In the genomic region with DNA sequence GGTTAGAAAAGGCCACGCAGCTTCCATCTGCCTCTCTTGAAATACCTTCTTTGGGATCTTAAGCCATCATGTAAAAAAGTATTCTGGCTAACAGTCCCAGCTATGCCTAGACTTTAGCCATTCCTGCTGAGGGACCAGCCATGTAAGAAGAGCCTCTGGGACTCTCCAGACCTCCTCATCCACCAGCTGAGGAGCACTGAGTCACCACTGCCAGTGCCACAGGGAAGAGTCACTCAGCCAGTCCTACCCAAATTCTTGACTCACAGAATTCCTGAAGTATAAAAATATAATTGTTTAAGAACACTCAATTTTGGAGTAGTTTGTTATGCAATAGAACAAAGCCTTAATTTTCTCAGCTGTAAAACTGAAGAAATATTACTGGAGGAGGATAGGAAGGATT, we compare ENCODE assay signal across 2 cellular contexts.
A peak's percentile ranks its signal among the peaks of the same experiment; 100 is the strongest.
TF ChIP-seq lines count a peak whose summit lies in the region.

No MANE protein-coding gene starts in this region.

TF ChIP-seq in SK-N-SH, 30 proteins besides CTCF, POLR2A, EP300 and RAD21 (continued from another document):
- TF ChIP-seq TAF1 (IDR thresholded peaks at IDR 0.05; ENCODE audit: borderline replicate concordance, low read depth, low read length) (no peak), NFIC (IDR thresholded peaks at IDR 0.05; ENCODE audit: borderline replicate concordance) (peak; percentile 37; the same call in 1 of the 2 replicates), TCF12 (IDR thresholded peaks at IDR 0.05) (peak; percentile 61), FOSL2 (IDR thresholded peaks at IDR 0.05; ENCODE audit: borderline replicate concordance, low read depth) (peak; percentile 82), JUND (IDR thresholded peaks at IDR 0.05) (peak; percentile 61)
- TF ChIP-seq, protein P1, sequence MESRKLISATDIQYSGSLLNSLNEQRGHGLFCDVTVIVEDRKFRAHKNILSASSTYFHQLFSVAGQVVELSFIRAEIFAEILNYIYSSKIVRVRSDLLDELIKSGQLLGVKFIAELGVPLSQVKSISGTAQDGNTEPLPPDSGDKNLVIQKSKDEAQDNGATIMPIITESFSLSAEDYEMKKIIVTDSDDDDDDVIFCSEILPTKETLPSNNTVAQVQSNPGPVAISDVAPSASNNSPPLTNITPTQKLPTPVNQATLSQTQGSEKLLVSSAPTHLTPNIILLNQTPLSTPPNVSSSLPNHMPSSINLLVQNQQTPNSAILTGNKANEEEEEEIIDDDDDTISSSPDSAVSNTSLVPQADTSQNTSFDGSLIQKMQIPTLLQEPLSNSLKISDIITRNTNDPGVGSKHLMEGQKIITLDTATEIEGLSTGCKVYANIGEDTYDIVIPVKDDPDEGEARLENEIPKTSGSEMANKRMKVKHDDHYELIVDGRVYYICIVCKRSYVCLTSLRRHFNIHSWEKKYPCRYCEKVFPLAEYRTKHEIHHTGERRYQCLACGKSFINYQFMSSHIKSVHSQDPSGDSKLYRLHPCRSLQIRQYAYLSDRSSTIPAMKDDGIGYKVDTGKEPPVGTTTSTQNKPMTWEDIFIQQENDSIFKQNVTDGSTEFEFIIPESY (IDR thresholded peaks at IDR 0.05; ENCODE audit: borderline replicate concordance, low read depth), result no peak

TF ChIP-seq in GM23338, 12 proteins besides CTCF, POLR2A, EP300 and RAD21 (continued from another document):
- TF ChIP-seq, protein P2, sequence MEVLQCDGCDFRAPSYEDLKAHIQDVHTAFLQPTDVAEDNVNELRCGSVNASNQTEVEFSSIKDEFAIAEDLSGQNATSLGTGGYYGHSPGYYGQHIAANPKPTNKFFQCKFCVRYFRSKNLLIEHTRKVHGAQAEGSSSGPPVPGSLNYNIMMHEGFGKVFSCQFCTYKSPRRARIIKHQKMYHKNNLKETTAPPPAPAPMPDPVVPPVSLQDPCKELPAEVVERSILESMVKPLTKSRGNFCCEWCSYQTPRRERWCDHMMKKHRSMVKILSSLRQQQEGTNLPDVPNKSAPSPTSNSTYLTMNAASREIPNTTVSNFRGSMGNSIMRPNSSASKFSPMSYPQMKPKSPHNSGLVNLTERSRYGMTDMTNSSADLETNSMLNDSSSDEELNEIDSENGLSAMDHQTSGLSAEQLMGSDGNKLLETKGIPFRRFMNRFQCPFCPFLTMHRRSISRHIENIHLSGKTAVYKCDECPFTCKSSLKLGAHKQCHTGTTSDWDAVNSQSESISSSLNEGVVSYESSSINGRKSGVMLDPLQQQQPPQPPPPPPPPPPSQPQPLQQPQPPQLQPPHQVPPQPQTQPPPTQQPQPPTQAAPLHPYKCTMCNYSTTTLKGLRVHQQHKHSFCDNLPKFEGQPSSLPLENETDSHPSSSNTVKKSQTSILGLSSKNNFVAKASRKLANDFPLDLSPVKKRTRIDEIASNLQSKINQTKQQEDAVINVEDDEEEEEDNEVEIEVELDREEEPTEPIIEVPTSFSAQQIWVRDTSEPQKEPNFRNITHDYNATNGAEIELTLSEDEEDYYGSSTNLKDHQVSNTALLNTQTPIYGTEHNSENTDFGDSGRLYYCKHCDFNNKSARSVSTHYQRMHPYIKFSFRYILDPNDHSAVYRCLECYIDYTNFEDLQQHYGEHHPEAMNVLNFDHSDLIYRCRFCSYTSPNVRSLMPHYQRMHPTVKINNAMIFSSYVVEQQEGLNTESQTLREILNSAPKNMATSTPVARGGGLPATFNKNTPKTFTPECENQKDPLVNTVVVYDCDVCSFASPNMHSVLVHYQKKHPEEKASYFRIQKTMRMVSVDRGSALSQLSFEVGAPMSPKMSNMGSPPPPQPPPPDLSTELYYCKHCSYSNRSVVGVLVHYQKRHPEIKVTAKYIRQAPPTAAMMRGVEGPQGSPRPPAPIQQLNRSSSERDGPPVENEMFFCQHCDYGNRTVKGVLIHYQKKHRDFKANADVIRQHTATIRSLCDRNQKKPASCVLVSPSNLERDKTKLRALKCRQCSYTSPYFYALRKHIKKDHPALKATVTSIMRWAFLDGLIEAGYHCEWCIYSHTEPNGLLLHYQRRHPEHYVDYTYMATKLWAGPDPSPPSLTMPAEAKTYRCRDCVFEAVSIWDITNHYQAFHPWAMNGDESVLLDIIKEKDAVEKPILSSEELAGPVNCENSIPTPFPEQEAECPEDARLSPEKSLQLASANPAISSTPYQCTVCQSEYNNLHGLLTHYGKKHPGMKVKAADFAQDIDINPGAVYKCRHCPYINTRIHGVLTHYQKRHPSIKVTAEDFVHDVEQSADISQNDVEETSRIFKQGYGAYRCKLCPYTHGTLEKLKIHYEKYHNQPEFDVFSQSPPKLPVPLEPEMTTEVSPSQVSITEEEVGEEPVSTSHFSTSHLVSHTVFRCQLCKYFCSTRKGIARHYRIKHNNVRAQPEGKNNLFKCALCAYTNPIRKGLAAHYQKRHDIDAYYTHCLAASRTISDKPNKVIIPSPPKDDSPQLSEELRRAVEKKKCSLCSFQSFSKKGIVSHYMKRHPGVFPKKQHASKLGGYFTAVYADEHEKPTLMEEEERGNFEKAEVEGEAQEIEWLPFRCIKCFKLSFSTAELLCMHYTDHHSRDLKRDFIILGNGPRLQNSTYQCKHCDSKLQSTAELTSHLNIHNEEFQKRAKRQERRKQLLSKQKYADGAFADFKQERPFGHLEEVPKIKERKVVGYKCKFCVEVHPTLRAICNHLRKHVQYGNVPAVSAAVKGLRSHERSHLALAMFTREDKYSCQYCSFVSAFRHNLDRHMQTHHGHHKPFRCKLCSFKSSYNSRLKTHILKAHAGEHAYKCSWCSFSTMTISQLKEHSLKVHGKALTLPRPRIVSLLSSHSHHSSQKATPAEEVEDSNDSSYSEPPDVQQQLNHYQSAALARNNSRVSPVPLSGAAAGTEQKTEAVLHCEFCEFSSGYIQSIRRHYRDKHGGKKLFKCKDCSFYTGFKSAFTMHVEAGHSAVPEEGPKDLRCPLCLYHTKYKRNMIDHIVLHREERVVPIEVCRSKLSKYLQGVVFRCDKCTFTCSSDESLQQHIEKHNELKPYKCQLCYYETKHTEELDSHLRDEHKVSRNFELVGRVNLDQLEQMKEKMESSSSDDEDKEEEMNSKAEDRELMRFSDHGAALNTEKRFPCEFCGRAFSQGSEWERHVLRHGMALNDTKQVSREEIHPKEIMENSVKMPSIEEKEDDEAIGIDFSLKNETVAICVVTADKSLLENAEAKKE (CRISPR knock-in tag; IDR thresholded peaks at IDR 0.05), result no peak
- TF ChIP-seq ZNF331 (CRISPR knock-in tag; IDR thresholded peaks at IDR 0.05; ENCODE audit: low read depth) (no peak), CREB1 (CRISPR knock-in tag; IDR thresholded peaks at IDR 0.05; ENCODE audit: low read depth) (no peak), JUNB (IDR thresholded peaks at IDR 0.05; ENCODE audit: unreplicated experiment) (no peak)
- TF ChIP-seq, protein P3, sequence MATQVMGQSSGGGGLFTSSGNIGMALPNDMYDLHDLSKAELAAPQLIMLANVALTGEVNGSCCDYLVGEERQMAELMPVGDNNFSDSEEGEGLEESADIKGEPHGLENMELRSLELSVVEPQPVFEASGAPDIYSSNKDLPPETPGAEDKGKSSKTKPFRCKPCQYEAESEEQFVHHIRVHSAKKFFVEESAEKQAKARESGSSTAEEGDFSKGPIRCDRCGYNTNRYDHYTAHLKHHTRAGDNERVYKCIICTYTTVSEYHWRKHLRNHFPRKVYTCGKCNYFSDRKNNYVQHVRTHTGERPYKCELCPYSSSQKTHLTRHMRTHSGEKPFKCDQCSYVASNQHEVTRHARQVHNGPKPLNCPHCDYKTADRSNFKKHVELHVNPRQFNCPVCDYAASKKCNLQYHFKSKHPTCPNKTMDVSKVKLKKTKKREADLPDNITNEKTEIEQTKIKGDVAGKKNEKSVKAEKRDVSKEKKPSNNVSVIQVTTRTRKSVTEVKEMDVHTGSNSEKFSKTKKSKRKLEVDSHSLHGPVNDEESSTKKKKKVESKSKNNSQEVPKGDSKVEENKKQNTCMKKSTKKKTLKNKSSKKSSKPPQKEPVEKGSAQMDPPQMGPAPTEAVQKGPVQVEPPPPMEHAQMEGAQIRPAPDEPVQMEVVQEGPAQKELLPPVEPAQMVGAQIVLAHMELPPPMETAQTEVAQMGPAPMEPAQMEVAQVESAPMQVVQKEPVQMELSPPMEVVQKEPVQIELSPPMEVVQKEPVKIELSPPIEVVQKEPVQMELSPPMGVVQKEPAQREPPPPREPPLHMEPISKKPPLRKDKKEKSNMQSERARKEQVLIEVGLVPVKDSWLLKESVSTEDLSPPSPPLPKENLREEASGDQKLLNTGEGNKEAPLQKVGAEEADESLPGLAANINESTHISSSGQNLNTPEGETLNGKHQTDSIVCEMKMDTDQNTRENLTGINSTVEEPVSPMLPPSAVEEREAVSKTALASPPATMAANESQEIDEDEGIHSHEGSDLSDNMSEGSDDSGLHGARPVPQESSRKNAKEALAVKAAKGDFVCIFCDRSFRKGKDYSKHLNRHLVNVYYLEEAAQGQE (IDR thresholded peaks at IDR 0.05; ENCODE audit: unreplicated experiment), result no peak
